In genomic region chr16:50154369-50154947, GRCh38 we compare ENCODE assay signal across 8 cellular contexts. TPM values are rescaled to one million over a fixed set of nuclear protein-coding genes. Genes with fewer than 3 reads are reported as not detected.
DNase-seq lines count a peak whose midpoint lies in the region; ATAC-seq and TF ChIP-seq lines count a peak whose summit lies in the region.

No MANE protein-coding gene starts in this region.

- H3K4me1 ChIP-seq in GM23338 (ENCODE audit: insufficient read depth) (peaks cover 16% of the 10 kb centered on the region), RWPE2 (ENCODE audit: insufficient read depth, poor library complexity, severe bottlenecking) (peaks cover 4% of the 10 kb centered on the region)

- H3K36me3 Mint-ChIP-seq in GM23338 (ENCODE audit: low read depth) (peaks cover 2% of the 10 kb centered on the region; the same call in 1 of the 3 replicates), neural crest cell (ENCODE audit: low read depth) (no peaks in the 10 kb centered on the region)

- TF ChIP-seq POLR2A in erythroblast (IDR thresholded peaks at IDR 0.05; ENCODE audit: low read length): no peak

- peaks cover 31% of the 10 kb centered on the region for H4K20me1 ChIP-seq in GM23338 (replicated peaks; ENCODE audit: insufficient read depth)

- peak overlapping the region; percentile 65 for H3K4me3 Mint-ChIP-seq in GM23338
- peak overlapping the region; percentile 95 for H3K4me3 Mint-ChIP-seq in neural crest cell

- H3K36me3 ChIP-seq in GM23338 (ENCODE audit: insufficient read depth) (no peaks in the 10 kb centered on the region), RWPE2 (ENCODE audit: low read depth) (no peaks in the 10 kb centered on the region; the same call in 1 of the 2 replicates)

- H3K79me2 ChIP-seq in GM23338 (replicated peaks; ENCODE audit: insufficient read depth): peaks cover 57% of the 10 kb centered on the region

- no peak overlapping the region for H3K27ac ChIP-seq in GM23338 (ENCODE audit: low read depth)
- H3K27ac ChIP-seq in RWPE2 (ENCODE audit: poor library complexity, severe bottlenecking): peak overlapping the region; percentile 65

- no peak for ATAC-seq in GM23338
- peak; percentile 2; the same call in 1 of the 3 replicates for ATAC-seq in RWPE2 (ENCODE audit: low read depth)
- ATAC-seq in HG03457 (IDR thresholded peaks at IDR 0.05; ENCODE audit: unreplicated experiment): no peak
- no peak for ATAC-seq in GM18909 (IDR thresholded peaks at IDR 0.05; ENCODE audit: poor library complexity, unreplicated experiment)

- H3K4me3 ChIP-seq in GM23338 (peak overlapping the region; percentile 90), RWPE2 (ENCODE audit: severe bottlenecking) (peak overlapping the region; percentile 83)

- H3K27ac Mint-ChIP-seq in GM23338: no peak overlapping the region
- no peak overlapping the region for H3K27ac Mint-ChIP-seq in neural crest cell (ENCODE audit: unreplicated experiment)

- DNase-seq in GM23338 (ENCODE audit: low spot score) (peak; percentile 25), RWPE2 (ENCODE audit: low spot score) (no peak), erythroblast (lab: John Stamatoyannopoulos, UW) (peak; percentile 28 to 45), neural crest cell (ENCODE audit: low read depth, low spot score) (no peak), LoVo (ENCODE audit: low spot score) (no peak)
- no peak for DNase-seq in stimulated activated CD4-positive, alpha-beta T cell treated with anti-CD3 and anti-CD28 coated beads, Interleukin-4, amount 100 ng/mL, for 24 hours

- peaks cover 5% of the 10 kb centered on the region for H3K27me3 Mint-ChIP-seq in GM23338 (ENCODE audit: insufficient read depth, low read depth, poor library complexity)
- no peaks in the 10 kb centered on the region for H3K27me3 Mint-ChIP-seq in neural crest cell (ENCODE audit: low read depth)

- H3K9me3 Mint-ChIP-seq in GM23338 (no peaks in the 10 kb centered on the region), neural crest cell (no peaks in the 10 kb centered on the region)

- H3K9me2 ChIP-seq in GM23338 (ENCODE audit: insufficient read depth): no peaks in the 10 kb centered on the region

- peak overlapping the region; percentile 94 for H3K4me2 ChIP-seq in GM23338

- no peaks in the 10 kb centered on the region for H3F3A ChIP-seq in GM23338 (replicated peaks; ENCODE audit: low read depth)

- H3K9me3 ChIP-seq in RWPE2 (ENCODE audit: severe bottlenecking): no peaks in the 10 kb centered on the region

- TF ChIP-seq CTCF in GM23338 (conservative IDR thresholded peaks at IDR 0.05; ENCODE audit: low read depth in 2 of 2) (no peak), RWPE2 (IDR thresholded peaks at IDR 0.05; ENCODE audit: poor library complexity, severe bottlenecking) (no peak), neural crest cell (conservative IDR thresholded peaks at IDR 0.05) (no peak)

- H3K4me1 Mint-ChIP-seq in GM23338 (peaks cover 19% of the 10 kb centered on the region), neural crest cell (peaks cover 38% of the 10 kb centered on the region)

- H3K27me3 ChIP-seq in GM23338 (ENCODE audit: insufficient read depth): no peaks in the 10 kb centered on the region
- no peaks in the 10 kb centered on the region for H3K27me3 ChIP-seq in RWPE2 (ENCODE audit: insufficient read depth, poor library complexity, severe bottlenecking)

- H2AFZ ChIP-seq in GM23338: no peak overlapping the region

TF ChIP-seq in GM23338, 12 proteins besides CTCF, POLR2A, EP300 and RAD21:
- TF ChIP-seq POLR2AphosphoS5 (IDR thresholded peaks at IDR 0.05; ENCODE audit: low read depth) (no peak), ZNF462 (CRISPR knock-in tag; IDR thresholded peaks at IDR 0.05) (no peak)

RNA-seq across cellular contexts. Expression of gene TENT4B, which starts 1.4 kb away (rescaled TPM):
- 18.3 and 21.3 TPM in 2 replicates for total RNA-seq in GM23338 (2014; rRNA removed; shearing (Covaris generic))
- polyA plus RNA-seq in GM23338 (2016; fragmentation: Nextera tagmentation; extraction: Ambion mirVana): 16.7 and 17.6 TPM in 2 replicates
- total RNA-seq in neural crest cell: 12.5 and 12.9 TPM in 2 replicates

Comparison
In these comparisons a context has a peak if more than half of its experiments do, and no peak if none do; other contexts are left out.
1. DNase-seq: peak in GM23338 (single experiment) and erythroblast (2 of 2); none in RWPE2 (single experiment), neural crest cell (single experiment), LoVo (single experiment) and stimulated activated CD4-positive, alpha-beta T cell treated with anti-CD3 and anti-CD28 coated beads, Interleukin-4, amount 100 ng/mL, for 24 hours (single experiment).